In genomic region chr17:76204277-76204676, GRCh38 we compare ENCODE assay signal across 12 cellular contexts. TPM values are rescaled to one million over a fixed set of nuclear protein-coding genes. Genes with fewer than 3 reads are reported as not detected.
DNase-seq lines count a peak whose midpoint lies in the region; ATAC-seq and TF ChIP-seq lines count a peak whose summit lies in the region.
"Had no signal": no experiment of that assay in that cellular context is flagged by ENCODE, and none has a peak within 500 bp of the region (broad histone marks: within the 10 kb centered on the region; RNA-seq: fewer than 3 reads in every experiment).

No MANE protein-coding gene starts in this region.

- ATAC-seq in HG03097 (IDR thresholded peaks at IDR 0.05; ENCODE audit: low FRiP score, unreplicated experiment), result no peak
- ATAC-seq in GM21825 (IDR thresholded peaks at IDR 0.05; ENCODE audit: unreplicated experiment), result no peak

- H3K9me3 Mint-ChIP-seq in activated T-helper 1 cell treated with anti-CD3 and anti-CD28 coated beads, Interleukin-12 subunit alpha, Interleukin-12 subunit beta, Interleukin-2, Interleukin-4 antibody, amounts not matched to agents 30 ng/mL and 10 ng/mL and 1 ng/mL, durations not matched to agents 14 hours and 24 hours and 36 hours, result no peaks in the 10 kb centered on the region
- H3K9me3 Mint-ChIP-seq: dendritic cell treated with granulocyte-macrophage colony-stimulating factor and Interleukin-4, amounts not matched to agents 40 ng/mL and 50 ng/mL, for 4 days; mesothelial cell of epicardium had no signal

- peak overlapping the region; percentile 34 for H3K27ac Mint-ChIP-seq in activated T-helper 1 cell treated with anti-CD3 and anti-CD28 coated beads, Interleukin-12 subunit alpha, Interleukin-12 subunit beta, Interleukin-2, Interleukin-4 antibody, amounts not matched to agents 30 ng/mL and 10 ng/mL and 1 ng/mL, durations not matched to agents 14 hours and 24 hours and 36 hours
- H3K27ac Mint-ChIP-seq: dendritic cell treated with granulocyte-macrophage colony-stimulating factor and Interleukin-4, amounts not matched to agents 40 ng/mL and 50 ng/mL, for 4 days; mesothelial cell of epicardium had no signal

- H3K4me3 ChIP-seq in AG10803 (ENCODE audit: low read length), result no peak overlapping the region
- H3K4me3 ChIP-seq: upper lobe of left lung had no signal

- H3K4me1 Mint-ChIP-seq in activated T-helper 1 cell treated with anti-CD3 and anti-CD28 coated beads, Interleukin-12 subunit alpha, Interleukin-12 subunit beta, Interleukin-2, Interleukin-4 antibody, amounts not matched to agents 30 ng/mL and 10 ng/mL and 1 ng/mL, durations not matched to agents 14 hours and 24 hours and 36 hours (ENCODE audit: low read depth), result peaks cover 77% of the 10 kb centered on the region

- DNase-seq in AG10803 (ENCODE audit: low read depth) (peak; percentile 60), HCEC 1CT (peak; percentile 92), iris pigment epithelial cell (ENCODE audit: low read depth) (peak; percentile 82), NCI-H2029 treated with DMSO at 0.1 percent for 48 hours (lab: John Stamatoyannopoulos, UW) (no peak), epidermal melanocyte (ENCODE audit: insufficient read length, low spot score) (no peak)
- no peak for DNase-seq in activated T-helper 1 cell treated with anti-CD3 and anti-CD28 coated beads, Interleukin-12 subunit alpha, Interleukin-12 subunit beta, Interleukin-2, Interleukin-4 antibody, amounts not matched to agents 30 ng/mL and 10 ng/mL and 1 ng/mL, durations not matched to agents 14 hours and 24 hours and 36 hours (ENCODE audit: low spot score)
- DNase-seq: NCI-H1105 treated with DMSO at 0.1 percent for 48 hours, upper lobe of left lung had no signal

- H3K36me3 Mint-ChIP-seq in activated T-helper 1 cell treated with anti-CD3 and anti-CD28 coated beads, Interleukin-12 subunit alpha, Interleukin-12 subunit beta, Interleukin-2, Interleukin-4 antibody, amounts not matched to agents 30 ng/mL and 10 ng/mL and 1 ng/mL, durations not matched to agents 14 hours and 24 hours and 36 hours (ENCODE audit: low read depth), result peaks cover 45% of the 10 kb centered on the region
- H3K36me3 Mint-ChIP-seq: mesothelial cell of epicardium had no signal

- H3K4me3 Mint-ChIP-seq in activated T-helper 1 cell treated with anti-CD3 and anti-CD28 coated beads, Interleukin-12 subunit alpha, Interleukin-12 subunit beta, Interleukin-2, Interleukin-4 antibody, amounts not matched to agents 30 ng/mL and 10 ng/mL and 1 ng/mL, durations not matched to agents 14 hours and 24 hours and 36 hours, result no peak overlapping the region
- H3K4me3 Mint-ChIP-seq: dendritic cell treated with granulocyte-macrophage colony-stimulating factor and Interleukin-4, amounts not matched to agents 40 ng/mL and 50 ng/mL, for 4 days; mesothelial cell of epicardium had no signal

- TF ChIP-seq CTCF in AG10803 (conservative IDR thresholded peaks at IDR 0.05; ENCODE audit: low read length), result no peak

- intact Hi-C loops in activated T-helper 1 cell treated with anti-CD3 and anti-CD28 coated beads, Interleukin-12 subunit alpha, Interleukin-12 subunit beta, Interleukin-2, Interleukin-4 antibody, amounts not matched to agents 30 ng/mL and 10 ng/mL and 1 ng/mL, durations not matched to agents 14 hours and 24 hours and 36 hours (cut with micrococcal nuclease), result no loop called here

- no peaks in the 10 kb centered on the region for H3K27me3 Mint-ChIP-seq in activated T-helper 1 cell treated with anti-CD3 and anti-CD28 coated beads, Interleukin-12 subunit alpha, Interleukin-12 subunit beta, Interleukin-2, Interleukin-4 antibody, amounts not matched to agents 30 ng/mL and 10 ng/mL and 1 ng/mL, durations not matched to agents 14 hours and 24 hours and 36 hours (ENCODE audit: insufficient read depth)

RNA-seq across cellular contexts. Expression of gene RNF157, which starts 36.0 kb away (rescaled TPM):
- total RNA-seq in activated T-helper 1 cell treated with anti-CD3 and anti-CD28 coated beads, Interleukin-12 subunit alpha, Interleukin-12 subunit beta, Interleukin-2, Interleukin-4 antibody, amounts not matched to agents 30 ng/mL and 10 ng/mL and 1 ng/mL, durations not matched to agents 14 hours and 24 hours and 36 hours, result 50.4 and 51.7 TPM in 2 replicates

Comparison
In these comparisons a context has a peak if more than half of its experiments do, and no peak if none do; other contexts are left out.
1. DNase-seq: peak in AG10803 (single experiment), HCEC 1CT (single experiment) and iris pigment epithelial cell (single experiment); none in activated T-helper 1 cell treated with anti-CD3 and anti-CD28 coated beads, Interleukin-12 subunit alpha, Interleukin-12 subunit beta, Interleukin-2, Interleukin-4 antibody, amounts not matched to agents 30 ng/mL and 10 ng/mL and 1 ng/mL, durations not matched to agents 14 hours and 24 hours and 36 hours (single experiment), NCI-H2029 treated with DMSO at 0.1 percent for 48 hours (single experiment) and epidermal melanocyte (single experiment).